ENCODE assay signal across 1 cellular context in genomic region chr11:3104961-3105790, GRCh38.
TF ChIP-seq lines count a peak whose summit lies in the region.

No MANE protein-coding gene starts in this region.

TF ChIP-seq in H1, 55 proteins besides CTCF, POLR2A, EP300 and RAD21:
- TF ChIP-seq SP2 (IDR thresholded peaks at IDR 0.05; ENCODE audit: low read length) (no peak), JUN (IDR thresholded peaks at IDR 0.05; ENCODE audit: low read depth, low read length) (no peak), SRF (IDR thresholded peaks at IDR 0.05; ENCODE audit: low read depth, low read length) (no peak), KDM1A (IDR thresholded peaks at IDR 0.05; ENCODE audit: borderline replicate concordance, low read length) (peak; percentile 56; the same call in 1 of the 2 replicates), RBBP5 (IDR thresholded peaks at IDR 0.05; ENCODE audit: borderline replicate concordance, low read depth, low read length) (no peak)
